In the genomic region with DNA sequence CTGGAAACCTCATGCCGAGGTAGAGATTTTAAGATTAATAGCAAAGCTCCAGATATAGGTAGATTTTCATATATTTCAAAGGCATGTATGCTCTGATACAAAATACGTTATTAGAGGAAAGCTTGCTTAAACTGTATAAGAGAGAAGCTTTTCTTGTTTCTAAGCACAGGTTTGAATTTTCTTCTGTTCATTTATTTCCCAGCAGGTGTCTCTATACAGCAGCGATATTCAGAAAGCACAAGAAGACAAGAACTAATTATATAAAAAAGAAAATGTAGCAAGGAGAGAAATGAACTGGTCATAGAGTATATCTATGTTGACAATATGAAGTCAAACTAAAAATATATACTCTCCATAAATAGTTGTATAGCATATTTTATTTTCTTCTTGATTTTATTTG, we compare ENCODE assay signal across 2 cellular contexts.
TF ChIP-seq lines count a peak whose summit lies in the region.

No MANE protein-coding gene starts in this region.

TF ChIP-seq in SK-N-SH, 30 proteins besides CTCF, POLR2A, EP300 and RAD21 (continued from another document):
- TF ChIP-seq, protein P1, sequence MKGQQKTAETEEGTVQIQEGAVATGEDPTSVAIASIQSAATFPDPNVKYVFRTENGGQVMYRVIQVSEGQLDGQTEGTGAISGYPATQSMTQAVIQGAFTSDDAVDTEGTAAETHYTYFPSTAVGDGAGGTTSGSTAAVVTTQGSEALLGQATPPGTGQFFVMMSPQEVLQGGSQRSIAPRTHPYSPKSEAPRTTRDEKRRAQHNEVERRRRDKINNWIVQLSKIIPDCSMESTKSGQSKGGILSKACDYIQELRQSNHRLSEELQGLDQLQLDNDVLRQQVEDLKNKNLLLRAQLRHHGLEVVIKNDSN (IDR thresholded peaks at IDR 0.05; ENCODE audit: borderline replicate concordance, low read depth): no peak
- TF ChIP-seq RCOR1 (IDR thresholded peaks at IDR 0.05; ENCODE audit: low read length) (no peak), ELF1 (IDR thresholded peaks at IDR 0.05) (no peak), CHD2 (IDR thresholded peaks at IDR 0.05; ENCODE audit: low read length, partially characterized antibody) (no peak), FOSL2 (IDR thresholded peaks at IDR 0.05; ENCODE audit: borderline replicate concordance, low read depth) (no peak), FOXJ3 (CRISPR knock-in tag; IDR thresholded peaks at IDR 0.05) (no peak), MXI1 (IDR thresholded peaks at IDR 0.05; ENCODE audit: low read depth, low read length) (no peak), GATA2 (CRISPR knock-in tag; IDR thresholded peaks at IDR 0.05) (no peak), POLR2AphosphoS5 (IDR thresholded peaks at IDR 0.05; ENCODE audit: low read depth, low read length) (no peak), NRF1 (IDR thresholded peaks at IDR 0.05; ENCODE audit: low read depth, low read length) (no peak), SMC3 (IDR thresholded peaks at IDR 0.05; ENCODE audit: low read depth, low read length) (no peak), TAF1 (IDR thresholded peaks at IDR 0.05; ENCODE audit: borderline replicate concordance, low read depth, low read length) (no peak)
- TF ChIP-seq, protein P2, sequence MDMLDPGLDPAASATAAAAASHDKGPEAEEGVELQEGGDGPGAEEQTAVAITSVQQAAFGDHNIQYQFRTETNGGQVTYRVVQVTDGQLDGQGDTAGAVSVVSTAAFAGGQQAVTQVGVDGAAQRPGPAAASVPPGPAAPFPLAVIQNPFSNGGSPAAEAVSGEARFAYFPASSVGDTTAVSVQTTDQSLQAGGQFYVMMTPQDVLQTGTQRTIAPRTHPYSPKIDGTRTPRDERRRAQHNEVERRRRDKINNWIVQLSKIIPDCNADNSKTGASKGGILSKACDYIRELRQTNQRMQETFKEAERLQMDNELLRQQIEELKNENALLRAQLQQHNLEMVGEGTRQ (IDR thresholded peaks at IDR 0.05; ENCODE audit: borderline replicate concordance, low read depth, low read length): no peak
- TF ChIP-seq, protein P3, sequence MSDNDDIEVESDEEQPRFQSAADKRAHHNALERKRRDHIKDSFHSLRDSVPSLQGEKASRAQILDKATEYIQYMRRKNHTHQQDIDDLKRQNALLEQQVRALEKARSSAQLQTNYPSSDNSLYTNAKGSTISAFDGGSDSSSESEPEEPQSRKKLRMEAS (IDR thresholded peaks at IDR 0.05; ENCODE audit: low read depth): no peak
- TF ChIP-seq, protein P4, sequence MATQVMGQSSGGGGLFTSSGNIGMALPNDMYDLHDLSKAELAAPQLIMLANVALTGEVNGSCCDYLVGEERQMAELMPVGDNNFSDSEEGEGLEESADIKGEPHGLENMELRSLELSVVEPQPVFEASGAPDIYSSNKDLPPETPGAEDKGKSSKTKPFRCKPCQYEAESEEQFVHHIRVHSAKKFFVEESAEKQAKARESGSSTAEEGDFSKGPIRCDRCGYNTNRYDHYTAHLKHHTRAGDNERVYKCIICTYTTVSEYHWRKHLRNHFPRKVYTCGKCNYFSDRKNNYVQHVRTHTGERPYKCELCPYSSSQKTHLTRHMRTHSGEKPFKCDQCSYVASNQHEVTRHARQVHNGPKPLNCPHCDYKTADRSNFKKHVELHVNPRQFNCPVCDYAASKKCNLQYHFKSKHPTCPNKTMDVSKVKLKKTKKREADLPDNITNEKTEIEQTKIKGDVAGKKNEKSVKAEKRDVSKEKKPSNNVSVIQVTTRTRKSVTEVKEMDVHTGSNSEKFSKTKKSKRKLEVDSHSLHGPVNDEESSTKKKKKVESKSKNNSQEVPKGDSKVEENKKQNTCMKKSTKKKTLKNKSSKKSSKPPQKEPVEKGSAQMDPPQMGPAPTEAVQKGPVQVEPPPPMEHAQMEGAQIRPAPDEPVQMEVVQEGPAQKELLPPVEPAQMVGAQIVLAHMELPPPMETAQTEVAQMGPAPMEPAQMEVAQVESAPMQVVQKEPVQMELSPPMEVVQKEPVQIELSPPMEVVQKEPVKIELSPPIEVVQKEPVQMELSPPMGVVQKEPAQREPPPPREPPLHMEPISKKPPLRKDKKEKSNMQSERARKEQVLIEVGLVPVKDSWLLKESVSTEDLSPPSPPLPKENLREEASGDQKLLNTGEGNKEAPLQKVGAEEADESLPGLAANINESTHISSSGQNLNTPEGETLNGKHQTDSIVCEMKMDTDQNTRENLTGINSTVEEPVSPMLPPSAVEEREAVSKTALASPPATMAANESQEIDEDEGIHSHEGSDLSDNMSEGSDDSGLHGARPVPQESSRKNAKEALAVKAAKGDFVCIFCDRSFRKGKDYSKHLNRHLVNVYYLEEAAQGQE (IDR thresholded peaks at IDR 0.05; ENCODE audit: low read depth, low read length): no peak

TF ChIP-seq in SK-N-SH treated with all-trans-retinoic acid at 6 μM for 48 hours, 23 proteins besides CTCF, POLR2A, EP300 and RAD21 (continued from another document):
- TF ChIP-seq, protein P5, sequence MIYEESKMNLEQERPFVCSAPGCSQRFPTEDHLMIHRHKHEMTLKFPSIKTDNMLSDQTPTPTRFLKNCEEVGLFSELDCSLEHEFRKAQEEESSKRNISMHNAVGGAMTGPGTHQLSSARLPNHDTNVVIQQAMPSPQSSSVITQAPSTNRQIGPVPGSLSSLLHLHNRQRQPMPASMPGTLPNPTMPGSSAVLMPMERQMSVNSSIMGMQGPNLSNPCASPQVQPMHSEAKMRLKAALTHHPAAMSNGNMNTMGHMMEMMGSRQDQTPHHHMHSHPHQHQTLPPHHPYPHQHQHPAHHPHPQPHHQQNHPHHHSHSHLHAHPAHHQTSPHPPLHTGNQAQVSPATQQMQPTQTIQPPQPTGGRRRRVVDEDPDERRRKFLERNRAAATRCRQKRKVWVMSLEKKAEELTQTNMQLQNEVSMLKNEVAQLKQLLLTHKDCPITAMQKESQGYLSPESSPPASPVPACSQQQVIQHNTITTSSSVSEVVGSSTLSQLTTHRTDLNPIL (CRISPR knock-in tag; IDR thresholded peaks at IDR 0.05; ENCODE audit: low read depth): no peak
- no peak for TF ChIP-seq RARB (CRISPR knock-in tag; IDR thresholded peaks at IDR 0.05)
- TF ChIP-seq GLIS3 (CRISPR knock-in tag; IDR thresholded peaks at IDR 0.05): no peak
- TF ChIP-seq, protein P6, sequence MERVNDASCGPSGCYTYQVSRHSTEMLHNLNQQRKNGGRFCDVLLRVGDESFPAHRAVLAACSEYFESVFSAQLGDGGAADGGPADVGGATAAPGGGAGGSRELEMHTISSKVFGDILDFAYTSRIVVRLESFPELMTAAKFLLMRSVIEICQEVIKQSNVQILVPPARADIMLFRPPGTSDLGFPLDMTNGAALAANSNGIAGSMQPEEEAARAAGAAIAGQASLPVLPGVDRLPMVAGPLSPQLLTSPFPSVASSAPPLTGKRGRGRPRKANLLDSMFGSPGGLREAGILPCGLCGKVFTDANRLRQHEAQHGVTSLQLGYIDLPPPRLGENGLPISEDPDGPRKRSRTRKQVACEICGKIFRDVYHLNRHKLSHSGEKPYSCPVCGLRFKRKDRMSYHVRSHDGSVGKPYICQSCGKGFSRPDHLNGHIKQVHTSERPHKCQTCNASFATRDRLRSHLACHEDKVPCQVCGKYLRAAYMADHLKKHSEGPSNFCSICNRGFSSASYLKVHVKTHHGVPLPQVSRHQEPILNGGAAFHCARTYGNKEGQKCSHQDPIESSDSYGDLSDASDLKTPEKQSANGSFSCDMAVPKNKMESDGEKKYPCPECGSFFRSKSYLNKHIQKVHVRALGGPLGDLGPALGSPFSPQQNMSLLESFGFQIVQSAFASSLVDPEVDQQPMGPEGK (CRISPR knock-in tag; IDR thresholded peaks at IDR 0.05; ENCODE audit: borderline replicate concordance): no peak
- TF ChIP-seq, protein P7, sequence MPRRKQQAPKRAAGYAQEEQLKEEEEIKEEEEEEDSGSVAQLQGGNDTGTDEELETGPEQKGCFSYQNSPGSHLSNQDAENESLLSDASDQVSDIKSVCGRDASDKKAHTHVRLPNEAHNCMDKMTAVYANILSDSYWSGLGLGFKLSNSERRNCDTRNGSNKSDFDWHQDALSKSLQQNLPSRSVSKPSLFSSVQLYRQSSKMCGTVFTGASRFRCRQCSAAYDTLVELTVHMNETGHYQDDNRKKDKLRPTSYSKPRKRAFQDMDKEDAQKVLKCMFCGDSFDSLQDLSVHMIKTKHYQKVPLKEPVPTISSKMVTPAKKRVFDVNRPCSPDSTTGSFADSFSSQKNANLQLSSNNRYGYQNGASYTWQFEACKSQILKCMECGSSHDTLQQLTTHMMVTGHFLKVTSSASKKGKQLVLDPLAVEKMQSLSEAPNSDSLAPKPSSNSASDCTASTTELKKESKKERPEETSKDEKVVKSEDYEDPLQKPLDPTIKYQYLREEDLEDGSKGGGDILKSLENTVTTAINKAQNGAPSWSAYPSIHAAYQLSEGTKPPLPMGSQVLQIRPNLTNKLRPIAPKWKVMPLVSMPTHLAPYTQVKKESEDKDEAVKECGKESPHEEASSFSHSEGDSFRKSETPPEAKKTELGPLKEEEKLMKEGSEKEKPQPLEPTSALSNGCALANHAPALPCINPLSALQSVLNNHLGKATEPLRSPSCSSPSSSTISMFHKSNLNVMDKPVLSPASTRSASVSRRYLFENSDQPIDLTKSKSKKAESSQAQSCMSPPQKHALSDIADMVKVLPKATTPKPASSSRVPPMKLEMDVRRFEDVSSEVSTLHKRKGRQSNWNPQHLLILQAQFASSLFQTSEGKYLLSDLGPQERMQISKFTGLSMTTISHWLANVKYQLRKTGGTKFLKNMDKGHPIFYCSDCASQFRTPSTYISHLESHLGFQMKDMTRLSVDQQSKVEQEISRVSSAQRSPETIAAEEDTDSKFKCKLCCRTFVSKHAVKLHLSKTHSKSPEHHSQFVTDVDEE (CRISPR knock-in tag; IDR thresholded peaks at IDR 0.05): no peak
- no peak for TF ChIP-seq OSR1 (CRISPR knock-in tag; IDR thresholded peaks at IDR 0.05)
- TF ChIP-seq, protein P8, sequence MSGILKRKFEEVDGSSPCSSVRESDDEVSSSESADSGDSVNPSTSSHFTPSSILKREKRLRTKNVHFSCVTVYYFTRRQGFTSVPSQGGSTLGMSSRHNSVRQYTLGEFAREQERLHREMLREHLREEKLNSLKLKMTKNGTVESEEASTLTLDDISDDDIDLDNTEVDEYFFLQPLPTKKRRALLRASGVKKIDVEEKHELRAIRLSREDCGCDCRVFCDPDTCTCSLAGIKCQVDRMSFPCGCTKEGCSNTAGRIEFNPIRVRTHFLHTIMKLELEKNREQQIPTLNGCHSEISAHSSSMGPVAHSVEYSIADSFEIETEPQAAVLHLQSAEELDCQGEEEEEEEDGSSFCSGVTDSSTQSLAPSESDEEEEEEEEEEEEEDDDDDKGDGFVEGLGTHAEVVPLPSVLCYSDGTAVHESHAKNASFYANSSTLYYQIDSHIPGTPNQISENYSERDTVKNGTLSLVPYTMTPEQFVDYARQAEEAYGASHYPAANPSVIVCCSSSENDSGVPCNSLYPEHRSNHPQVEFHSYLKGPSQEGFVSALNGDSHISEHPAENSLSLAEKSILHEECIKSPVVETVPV (CRISPR knock-in tag; IDR thresholded peaks at IDR 0.05): no peak
- TF ChIP-seq ZC3H10 (CRISPR knock-in tag; IDR thresholded peaks at IDR 0.05): no peak
- TF ChIP-seq TCF4 (CRISPR knock-in tag; IDR thresholded peaks at IDR 0.05; ENCODE audit: borderline replicate concordance): no peak
